8 cellular contexts compared by ENCODE assay signal in genomic region chr19:35013047-35013819, GRCh38. TPM values are rescaled to one million over a fixed set of nuclear protein-coding genes. Genes with fewer than 3 reads are reported as not detected.
A peak's percentile ranks its signal among the peaks of the same experiment; 100 is the strongest.
DNase-seq lines count a peak whose midpoint lies in the region; ATAC-seq and TF ChIP-seq lines count a peak whose summit lies in the region.

No MANE protein-coding gene starts in this region.

- peak overlapping the region; percentile 95 to 97 (median 97) for H3K27ac Mint-ChIP-seq in CD4-positive, CD25-positive, alpha-beta regulatory T cell
- H3K27ac Mint-ChIP-seq in T-helper 17 cell: peak overlapping the region; percentile 98

- H3K27me3 Mint-ChIP-seq in CD4-positive, CD25-positive, alpha-beta regulatory T cell: no peaks in the 10 kb centered on the region
- no peaks in the 10 kb centered on the region for H3K27me3 Mint-ChIP-seq in T-helper 17 cell

- peak; percentile 73 to 80 (median 78) for DNase-seq in CD4-positive, CD25-positive, alpha-beta regulatory T cell
- DNase-seq in T-helper 17 cell (peak; percentile 70 to 85 (median 81)), adipocyte (ENCODE audit: low read depth) (peak; percentile 74), right atrium auricular region (ENCODE audit: low spot score) (peak; percentile 86), GOT3 (lab: John Stamatoyannopoulos, UW) (no peak), OCI-M2 (lab: John Stamatoyannopoulos, UW; ENCODE audit: unreplicated experiment) (no peak)
- DNase-seq in stimulated activated CD4-positive, alpha-beta T cell treated with anti-CD3 and anti-CD28 coated beads, Interleukin-12 subunit alpha, Interleukin-12 subunit beta, amount 100 ng/mL, for 4 hours: peak; percentile 77

- no peaks in the 10 kb centered on the region for H3K27me3 ChIP-seq in CD4-positive, CD25-positive, alpha-beta regulatory T cell (ENCODE audit: control insufficient read depth, insufficient read depth, low read length)
- H3K27me3 ChIP-seq in adipocyte (replicated peaks; ENCODE audit: control insufficient read depth, insufficient read depth, low read length) (no peaks in the 10 kb centered on the region), right atrium auricular region (no peaks in the 10 kb centered on the region)

- H3K9me3 Mint-ChIP-seq in CD4-positive, CD25-positive, alpha-beta regulatory T cell: no peaks in the 10 kb centered on the region

- ATAC-seq in CD4-positive, CD25-positive, alpha-beta regulatory T cell (ENCODE audit: low read depth in 2 of 2): peak; percentile 58 to 61
- ATAC-seq in HG03135 (IDR thresholded peaks at IDR 0.05; ENCODE audit: unreplicated experiment): peak; percentile 57
- peak; percentile 81 for ATAC-seq in T-helper 17 cell

- H3K36me3 Mint-ChIP-seq in CD4-positive, CD25-positive, alpha-beta regulatory T cell: peaks cover 51% of the 10 kb centered on the region
- peaks cover 6% of the 10 kb centered on the region for H3K36me3 Mint-ChIP-seq in T-helper 17 cell (ENCODE audit: low read depth)

- peaks cover 6 to 71% (median 40%) of the 10 kb centered on the region in 4 donors for H3K4me1 Mint-ChIP-seq in CD4-positive, CD25-positive, alpha-beta regulatory T cell
- H3K4me1 Mint-ChIP-seq in T-helper 17 cell: peaks cover 46% of the 10 kb centered on the region

- peak overlapping the region; percentile 81 for H3K27ac ChIP-seq in CD4-positive, CD25-positive, alpha-beta regulatory T cell (ENCODE audit: insufficient read depth, low read length, poor library complexity, severe bottlenecking)
- peak overlapping the region; percentile 3 to 46 for H3K27ac ChIP-seq in right atrium auricular region

- peak overlapping the region; percentile 83 to 89 (median 86) for H3K4me3 Mint-ChIP-seq in CD4-positive, CD25-positive, alpha-beta regulatory T cell
- peak overlapping the region; percentile 95 for H3K4me3 Mint-ChIP-seq in T-helper 17 cell

- peak overlapping the region; percentile 57 for H3K4me3 ChIP-seq in CD4-positive, CD25-positive, alpha-beta regulatory T cell (ENCODE audit: low read depth, low read length)
- H3K4me3 ChIP-seq in adipocyte (ENCODE audit: low read length) (no peak overlapping the region), right atrium auricular region (no peak overlapping the region)

- peaks cover 50% of the 10 kb centered on the region for H3K4me1 ChIP-seq in CD4-positive, CD25-positive, alpha-beta regulatory T cell (ENCODE audit: control insufficient read depth, insufficient read depth, low read length, poor library complexity, severe bottlenecking)
- H3K4me1 ChIP-seq in adipocyte (ENCODE audit: control insufficient read depth, insufficient read depth, low read length) (no peaks in the 10 kb centered on the region), right atrium auricular region (peaks cover 0 to 18% of the 10 kb centered on the region in 2 donors)

- TF ChIP-seq CTCF in right atrium auricular region (IDR thresholded peaks at IDR 0.05): peak; percentile 96 to 99

- no peaks in the 10 kb centered on the region for H3K9me3 ChIP-seq in CD4-positive, CD25-positive, alpha-beta regulatory T cell (ENCODE audit: control insufficient read depth in 2 of 2, low read length in 2 of 2)
- H3K9me3 ChIP-seq in T-helper 17 cell (ENCODE audit: control insufficient read depth, low read length, poor library complexity, severe bottlenecking) (no peaks in the 10 kb centered on the region), adipocyte (ENCODE audit: control insufficient read depth, low read length) (no peaks in the 10 kb centered on the region), right atrium auricular region (no peaks in the 10 kb centered on the region)

- H3K36me3 ChIP-seq in CD4-positive, CD25-positive, alpha-beta regulatory T cell (ENCODE audit: control insufficient read depth, insufficient read depth, low read length): peaks cover 50% of the 10 kb centered on the region
- peaks cover 59% of the 10 kb centered on the region for H3K36me3 ChIP-seq in adipocyte (ENCODE audit: control insufficient read depth, insufficient read depth, low read length, severe bottlenecking)
- peaks cover 82% of the 10 kb centered on the region for H3K36me3 ChIP-seq in right atrium auricular region

- H3K9ac ChIP-seq in adipocyte (ENCODE audit: low read length): no peak overlapping the region

RNA-seq across cellular contexts. Expression of gene GRAMD1A, which starts 13.1 kb away (rescaled TPM):
- total RNA-seq in CD4-positive, CD25-positive, alpha-beta regulatory T cell: 179 TPM
- 10 to 100 TPM; 25.7 to 39.4 (median 32.1) TPM for polyA plus RNA-seq in CD4-positive, CD25-positive, alpha-beta regulatory T cell
- total RNA-seq in T-helper 17 cell (100 to 1,000 TPM; 153 to 162 TPM), right atrium auricular region (10 to 100 TPM; 29.6 to 37.7 TPM)

RNA-seq across cellular contexts. Expression of gene SCN1B, which starts 17.0 kb away (rescaled TPM):
- total RNA-seq in CD4-positive, CD25-positive, alpha-beta regulatory T cell: 2.0 TPM
- polyA plus RNA-seq in CD4-positive, CD25-positive, alpha-beta regulatory T cell: under 1 TPM in 3 of 4 donors, not detected in 1; 0.08 to 0.23 (median 0.11) TPM
- 1 to 10 TPM; 1.9 to 6.2 TPM for total RNA-seq in T-helper 17 cell
- 100 to 1,000 TPM in 1 of 2 donors, 10 to 100 TPM in 1; 57.3 to 119 TPM for total RNA-seq in right atrium auricular region

RNA-seq across cellular contexts. Expression of gene HPN, which starts 28.3 kb away (rescaled TPM):
- total RNA-seq in CD4-positive, CD25-positive, alpha-beta regulatory T cell: not detected
- polyA plus RNA-seq in CD4-positive, CD25-positive, alpha-beta regulatory T cell: under 1 TPM in 2 of 4 donors, not detected in 2; 0.54 to 0.70 TPM
- under 1 TPM in 1 of 2 donors, not detected in 1; 0.89 TPM for total RNA-seq in T-helper 17 cell
- 1 to 10 TPM; 2.5 to 7.2 TPM for total RNA-seq in right atrium auricular region

RNA-seq across cellular contexts. Expression of gene ZNF792, which starts 49.2 kb away (rescaled TPM):
- 16.2 TPM for total RNA-seq in CD4-positive, CD25-positive, alpha-beta regulatory T cell
- polyA plus RNA-seq in CD4-positive, CD25-positive, alpha-beta regulatory T cell: 10 to 100 TPM; 15.5 to 24.7 (median 19.9) TPM
- total RNA-seq in T-helper 17 cell (10 to 100 TPM; 15.1 to 15.5 TPM), right atrium auricular region (1 to 10 TPM; 4.4 to 5.9 TPM)

Comparison
In these comparisons a context has a peak if more than half of its experiments do, and no peak if none do; other contexts are left out.
1. DNase-seq: peak in CD4-positive, CD25-positive, alpha-beta regulatory T cell (3 of 3), T-helper 17 cell (3 of 3), adipocyte (single experiment), right atrium auricular region (single experiment) and stimulated activated CD4-positive, alpha-beta T cell treated with anti-CD3 and anti-CD28 coated beads, Interleukin-12 subunit alpha, Interleukin-12 subunit beta, amount 100 ng/mL, for 4 hours (single experiment); none in GOT3 (single experiment) and OCI-M2 (single experiment).
2. RNA of gene SCN1B, which starts 17.0 kb away (total RNA-seq): 57.3 to 119 TPM in right atrium auricular region; 1.9 to 6.2 TPM in T-helper 17 cell and 2.0 TPM in CD4-positive, CD25-positive, alpha-beta regulatory T cell (single experiment); every median in the first group is over 4 times any median in the second.
3. Peak in every context shown above with its lines, with median percentiles within 50 percentile points of each other: ATAC-seq.